In genomic region chr17:81254955-81255717, GRCh38 we compare ENCODE assay signal across 10 cellular contexts.
DNase-seq lines count a peak whose midpoint lies in the region; ATAC-seq and TF ChIP-seq lines count a peak whose summit lies in the region.
"Had no signal": no experiment of that assay in that cellular context is flagged by ENCODE, and none has a peak within 500 bp of the region (broad histone marks: within the 10 kb centered on the region; RNA-seq: fewer than 3 reads in every experiment).

No MANE protein-coding gene starts in this region.

- H3K36me3 Mint-ChIP-seq in stimulated activated naive B cell treated with anti-CD40 and anti-IgM and Interleukin-4, amounts not matched to agents 10 μg/mL and 1 μg/mL and 100 μg/mL, for 72 hours: peaks cover 29 to 30% of the 10 kb centered on the region in 2 donors

- no peak for ATAC-seq in HG03469 (IDR thresholded peaks at IDR 0.05; ENCODE audit: unreplicated experiment)
- no peak for ATAC-seq in stimulated activated naive B cell treated with anti-CD40 and anti-IgM and Interleukin-4, amounts not matched to agents 10 μg/mL and 1 μg/mL and 100 μg/mL, for 72 hours (replicated peaks)
- ATAC-seq: GM12878 had no signal

- no peak overlapping the region for H3K4me3 Mint-ChIP-seq in stimulated activated naive B cell treated with anti-CD40 and anti-IgM and Interleukin-4, amounts not matched to agents 10 μg/mL and 1 μg/mL and 100 μg/mL, for 72 hours
- H3K4me3 Mint-ChIP-seq: activated naive CD4-positive, alpha-beta T cell treated with anti-CD3 and anti-CD28 coated beads, Interleukin-2, amount 50 U/mL, for 24 hours had no signal

- H3K27ac Mint-ChIP-seq in stimulated activated naive B cell treated with anti-CD40 and anti-IgM and Interleukin-4, amounts not matched to agents 10 μg/mL and 1 μg/mL and 100 μg/mL, for 72 hours: no peak overlapping the region
- H3K27ac Mint-ChIP-seq: activated naive CD4-positive, alpha-beta T cell treated with anti-CD3 and anti-CD28 coated beads, Interleukin-2, amount 50 U/mL, for 24 hours had no signal

- H3K9me3 Mint-ChIP-seq in stimulated activated naive B cell treated with anti-CD40 and anti-IgM and Interleukin-4, amounts not matched to agents 10 μg/mL and 1 μg/mL and 100 μg/mL, for 72 hours: no peaks in the 10 kb centered on the region
- H3K9me3 Mint-ChIP-seq: activated naive CD4-positive, alpha-beta T cell treated with anti-CD3 and anti-CD28 coated beads, Interleukin-2, amount 50 U/mL, for 24 hours had no signal

- H3K27me3 Mint-ChIP-seq in stimulated activated naive B cell treated with anti-CD40 and anti-IgM and Interleukin-4, amounts not matched to agents 10 μg/mL and 1 μg/mL and 100 μg/mL, for 72 hours: no peaks in the 10 kb centered on the region
- H3K27me3 Mint-ChIP-seq: activated naive CD4-positive, alpha-beta T cell treated with anti-CD3 and anti-CD28 coated beads, Interleukin-2, amount 50 U/mL, for 24 hours had no signal

- H3K27ac ChIP-seq in C4-2B: peak overlapping the region; percentile 23; the same call in 1 of the 2 replicates

- intact Hi-C loops in posterior cingulate gyrus (cut with DNase I): loop anchor here (1.0 kb wide), 1 partner anchor 229 kb away; no protein-coding TSS in a partner anchor

- TF ChIP-seq CTCF in C4-2B (conservative IDR thresholded peaks at IDR 0.05): peak; percentile 82

- DNase-seq in NCI-H1417 treated with DMSO at 0.1 percent for 48 hours (lab: John Stamatoyannopoulos, UW): peak; percentile 92
- DNase-seq in UCSD-AML1 (lab: John Stamatoyannopoulos, UW; ENCODE audit: unreplicated experiment): peak; percentile 20
- DNase-seq in glomerular visceral epithelial cell (ENCODE audit: extremely low spot score): peak; percentile 84
- peak in 9 of 10 donors; percentile 45 to 93 (median 61) for DNase-seq in posterior cingulate gyrus
- no peak for DNase-seq in stimulated activated naive B cell treated with anti-CD40 and anti-IgM and Interleukin-4, amounts not matched to agents 10 μg/mL and 1 μg/mL and 100 μg/mL, for 72 hours
- DNase-seq in GM19238 (ENCODE audit: insufficient read length, low spot score): no peak

- peaks cover 14 to 19% of the 10 kb centered on the region in 2 donors for H3K4me1 Mint-ChIP-seq in stimulated activated naive B cell treated with anti-CD40 and anti-IgM and Interleukin-4, amounts not matched to agents 10 μg/mL and 1 μg/mL and 100 μg/mL, for 72 hours

Comparison
In these comparisons a context has a peak if more than half of its experiments do, and no peak if none do; other contexts are left out.
1. DNase-seq: peak in NCI-H1417 treated with DMSO at 0.1 percent for 48 hours (single experiment), UCSD-AML1 (single experiment), glomerular visceral epithelial cell (single experiment) and posterior cingulate gyrus (9 of 10); none in stimulated activated naive B cell treated with anti-CD40 and anti-IgM and Interleukin-4, amounts not matched to agents 10 μg/mL and 1 μg/mL and 100 μg/mL, for 72 hours (single experiment) and GM19238 (single experiment).